ENCODE assay signal across 9 cellular contexts in the genomic region with DNA sequence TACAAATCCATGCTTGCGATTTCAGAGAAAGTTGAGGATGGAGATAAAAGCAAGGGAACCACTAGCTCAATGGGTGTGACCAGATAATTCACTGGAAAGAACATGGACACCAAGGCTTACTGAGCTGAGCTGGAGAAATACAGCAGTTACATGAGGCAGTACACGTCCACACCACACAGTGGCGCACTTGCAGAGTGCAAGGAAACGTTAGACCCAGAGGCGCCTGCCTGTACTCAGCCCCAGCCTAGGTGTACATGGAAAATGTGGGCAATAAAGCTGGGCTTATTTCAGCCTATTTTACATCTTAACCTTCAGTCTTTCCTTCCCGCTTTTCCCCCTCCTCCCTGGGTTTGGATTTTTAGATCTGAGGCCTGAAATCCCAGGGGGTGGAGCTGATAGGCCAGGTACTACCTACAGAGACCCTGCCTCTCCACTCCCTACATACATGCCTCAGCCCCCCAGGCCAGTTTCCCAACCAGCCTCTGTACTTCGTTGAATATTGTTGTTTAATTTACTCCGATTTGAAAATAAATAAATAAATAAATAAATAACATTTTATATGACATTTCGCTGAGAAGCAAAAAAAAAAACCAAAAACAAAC.
A peak's percentile ranks its signal among the peaks of the same experiment; 100 is the strongest.
DNase-seq lines count a peak whose midpoint lies in the region; ATAC-seq and TF ChIP-seq lines count a peak whose summit lies in the region.
"Had no signal": no experiment of that assay in that cellular context is flagged by ENCODE, and none has a peak within 500 bp of the region (broad histone marks: within the 10 kb centered on the region; RNA-seq: fewer than 3 reads in every experiment).

No MANE protein-coding gene starts in this region.

- no peaks in the 10 kb centered on the region for H3K9me3 Mint-ChIP-seq in Caco-2 (ENCODE audit: unreplicated experiment)
- H3K9me3 Mint-ChIP-seq: activated naive CD4-positive, alpha-beta T cell treated with anti-CD3 and anti-CD28 coated beads, Interleukin-2, amount 50 U/mL, for 24 hours had no signal

- H3K4me1 ChIP-seq in Caco-2 (no peaks in the 10 kb centered on the region), lower lobe of right lung (no peaks in the 10 kb centered on the region)

- DNase-seq in Caco-2: peak; percentile 78
- DNase-seq in NCI-H510A (lab: John Stamatoyannopoulos, UW): peak; percentile 5
- DNase-seq in activated CD4-positive, alpha-beta T cell treated with anti-CD3 and anti-CD28 coated beads for 4 hours: peak; percentile 14 to 29
- peak; percentile 85 for DNase-seq in dermis blood vessel endothelial cell
- peak; percentile 84 for DNase-seq in lower lobe of right lung
- DNase-seq in stimulated activated CD8-positive, alpha-beta memory T cell treated with anti-CD3 and anti-CD28 coated beads, Interleukin-15, amount 100 ng/mL, for 1 hour (ENCODE audit: low read depth): peak; percentile 15

- H3K36me3 Mint-ChIP-seq in Caco-2 (ENCODE audit: insufficient read depth, unreplicated experiment): no peaks in the 10 kb centered on the region
- H3K36me3 Mint-ChIP-seq: activated naive CD4-positive, alpha-beta T cell treated with anti-CD3 and anti-CD28 coated beads, Interleukin-2, amount 50 U/mL, for 24 hours had no signal

- CTCF ChIA-PET in Caco-2 (lab: Charles Lee): interaction anchor here (0.6 to 1.4 kb wide), 11 partner anchors 11 to 257 kb away, joined by 3 to 5 read pairs (median 3); a partner anchor contains a TSS

- H3K27ac Mint-ChIP-seq in Caco-2 (ENCODE audit: unreplicated experiment): no peak overlapping the region
- H3K27ac Mint-ChIP-seq: activated naive CD4-positive, alpha-beta T cell treated with anti-CD3 and anti-CD28 coated beads, Interleukin-2, amount 50 U/mL, for 24 hours had no signal

- H3K4me3 ChIP-seq in Caco-2 (ENCODE audit: low read depth, low read length) (no peak overlapping the region), lower lobe of right lung (no peak overlapping the region)

- H3K27me3 Mint-ChIP-seq in Caco-2 (ENCODE audit: insufficient read depth, unreplicated experiment): peaks cover 2% of the 10 kb centered on the region

- H3K27me3 ChIP-seq in Caco-2 (replicated peaks; ENCODE audit: control insufficient read depth, insufficient read depth, low read length) (no peaks in the 10 kb centered on the region), lower lobe of right lung (ENCODE audit: low read depth) (no peaks in the 10 kb centered on the region)

- BruUV-seq in Caco-2 (replicated peaks; lab: Mats Ljungman, UMichigan): no TSS peak

- POLR2A ChIA-PET in Caco-2 (lab: Charles Lee): no interaction called here

- H3K27ac ChIP-seq in lower lobe of right lung: no peak overlapping the region

- intact Hi-C loops in Caco-2 (cut with micrococcal nuclease; ENCODE audit: unreplicated experiment) (loop anchor here (1.0 to 2.0 kb wide), 4 partner anchors 76 to 242 kb away; no protein-coding TSS in a partner anchor), lower lobe of right lung (cut with DNase I) (no loop called here)

- TF ChIP-seq CTCF in Caco-2 (IDR thresholded peaks at IDR 0.05; ENCODE audit: insufficient read depth in 1 of 2, low read depth in 1 of 2, low read length in 1 of 2, severe bottlenecking in 1 of 2, unreplicated experiment in 1 of 2) (peak; percentile 79 to 84), lower lobe of right lung (IDR thresholded peaks at IDR 0.05) (peak; percentile 81)

- H3K4me1 Mint-ChIP-seq in Caco-2 (ENCODE audit: low read depth, unreplicated experiment): no peaks in the 10 kb centered on the region
- H3K4me1 Mint-ChIP-seq: activated naive CD4-positive, alpha-beta T cell treated with anti-CD3 and anti-CD28 coated beads, Interleukin-2, amount 50 U/mL, for 24 hours had no signal

- H3K9me3 ChIP-seq in Caco-2 (no peaks in the 10 kb centered on the region), lower lobe of right lung (no peaks in the 10 kb centered on the region)

- peak; percentile 100 for ATAC-seq in GM19463 (IDR thresholded peaks at IDR 0.05; ENCODE audit: unreplicated experiment)
- ATAC-seq in HG03469 (IDR thresholded peaks at IDR 0.05; ENCODE audit: unreplicated experiment): peak; percentile 98
- peak; percentile 94 to 95 for ATAC-seq in lower lobe of right lung

- H3K36me3 ChIP-seq in Caco-2 (ENCODE audit: control insufficient read depth, insufficient read depth, low read length) (no peaks in the 10 kb centered on the region), lower lobe of right lung (no peaks in the 10 kb centered on the region)

- no peak overlapping the region for H3K4me3 Mint-ChIP-seq in Caco-2 (ENCODE audit: unreplicated experiment)
- H3K4me3 Mint-ChIP-seq: activated naive CD4-positive, alpha-beta T cell treated with anti-CD3 and anti-CD28 coated beads, Interleukin-2, amount 50 U/mL, for 24 hours had no signal

Comparison
In these comparisons a context has a peak if more than half of its experiments do, and no peak if none do; other contexts are left out.
1. DNase-seq: peak in every context shown above with its lines; median percentile 85 in dermis blood vessel endothelial cell; 84 in lower lobe of right lung; 78 in Caco-2; 22 in activated CD4-positive, alpha-beta T cell treated with anti-CD3 and anti-CD28 coated beads for 4 hours; 15 in stimulated activated CD8-positive, alpha-beta memory T cell treated with anti-CD3 and anti-CD28 coated beads, Interleukin-15, amount 100 ng/mL, for 1 hour; 5 in NCI-H510A.